8 cellular contexts compared by ENCODE assay signal in genomic region chr13:51803422-51804294, GRCh38. TPM values are rescaled to one million over a fixed set of nuclear protein-coding genes. Genes with fewer than 3 reads are reported as not detected.
DNase-seq lines count a peak whose midpoint lies in the region; ATAC-seq and TF ChIP-seq lines count a peak whose summit lies in the region.

Gene DHRS12, minus strand, starts transcription at chr13:51804163. Its CDS starts 4,504 bp downstream, at chr13:51799659.

- peaks cover 36% of the 10 kb centered on the region for H3K4me1 ChIP-seq in DOHH2 (ENCODE audit: control insufficient read depth, low read length)

- no peaks in the 10 kb centered on the region for H3K9me3 Mint-ChIP-seq in IgD-negative memory B cell
- no peaks in the 10 kb centered on the region for H3K9me3 Mint-ChIP-seq in nephron
- H3K9me3 Mint-ChIP-seq in stimulated activated naive CD8-positive, alpha-beta T cell treated with anti-CD3 and anti-CD28 coated beads, Interleukin-15, Interleukin-2, amounts not matched to agents 100 ng/mL and 50 ng/mL, for 24 hours = no peaks in the 10 kb centered on the region

- H3K4me3 ChIP-seq in DOHH2 (ENCODE audit: low read length) (peak within 1 kb of the TSS; percentile 73), fibroblast of pulmonary artery (replicated peaks; ENCODE audit: low read depth, low read length) (peak within 1 kb of the TSS; percentile 70)

- peak within 1 kb of the TSS; percentile 65 for H3K27ac ChIP-seq in DOHH2 (ENCODE audit: low read depth, low read length)

- H3K27me3 ChIP-seq in DOHH2 (ENCODE audit: control insufficient read depth, low read length) = no peaks in the 10 kb centered on the region

- H3K4me2 ChIP-seq in DOHH2 (ENCODE audit: low read length) = peak within 1 kb of the TSS; percentile 86

- no peaks in the 10 kb centered on the region for H3K9me3 ChIP-seq in DOHH2 (ENCODE audit: control insufficient read depth, insufficient read depth, low read length)

- H3K27me3 Mint-ChIP-seq in IgD-negative memory B cell (no peaks in the 10 kb centered on the region), nephron (ENCODE audit: low read depth) (peaks cover 8% of the 10 kb centered on the region)
- no peaks in the 10 kb centered on the region for H3K27me3 Mint-ChIP-seq in stimulated activated naive CD8-positive, alpha-beta T cell treated with anti-CD3 and anti-CD28 coated beads, Interleukin-15, Interleukin-2, amounts not matched to agents 100 ng/mL and 50 ng/mL, for 24 hours

- H3F3A ChIP-seq in DOHH2 (ENCODE audit: control insufficient read depth, insufficient read depth) = peaks cover 15% of the 10 kb centered on the region

- peak within 1 kb of the TSS; percentile 93 to 100 (median 99) for H3K27ac Mint-ChIP-seq in IgD-negative memory B cell
- H3K27ac Mint-ChIP-seq in nephron = peak within 1 kb of the TSS; percentile 87 to 98 (median 95)
- peak within 1 kb of the TSS; percentile 100 for H3K27ac Mint-ChIP-seq in stimulated activated naive CD8-positive, alpha-beta T cell treated with anti-CD3 and anti-CD28 coated beads, Interleukin-15, Interleukin-2, amounts not matched to agents 100 ng/mL and 50 ng/mL, for 24 hours

- H3K79me2 ChIP-seq in DOHH2 (ENCODE audit: control insufficient read depth, low read length) = peaks cover 15% of the 10 kb centered on the region

- peak; percentile 13 for TF ChIP-seq CTCF in DOHH2 (IDR thresholded peaks at IDR 0.05; ENCODE audit: low read depth, low read length, poor library complexity, severe bottlenecking)
- TF ChIP-seq CTCF in fibroblast of pulmonary artery (IDR thresholded peaks at IDR 0.05; ENCODE audit: low read length, missing control alignments) = no peak
- no peak for TF ChIP-seq CTCF in nephron (IDR thresholded peaks at IDR 0.05; ENCODE audit: unreplicated experiment in 3 of 3)

- H3K4me1 Mint-ChIP-seq in IgD-negative memory B cell (peaks cover 12 to 30% (median 20%) of the 10 kb centered on the region in 3 donors), nephron (peaks cover 17% of the 10 kb centered on the region)
- H3K4me1 Mint-ChIP-seq in stimulated activated naive CD8-positive, alpha-beta T cell treated with anti-CD3 and anti-CD28 coated beads, Interleukin-15, Interleukin-2, amounts not matched to agents 100 ng/mL and 50 ng/mL, for 24 hours (ENCODE audit: low read depth) = peaks cover 49% of the 10 kb centered on the region

- peak; percentile 90 for DNase-seq in RPMI8226
- DNase-seq in activated T-helper 9 cell treated with anti-CD3 and anti-CD28 coated beads, Interleukin-2, amount 50 U/mL, for 16 hours (ENCODE audit: low read depth) = peak; percentile 77
- DNase-seq in fibroblast of pulmonary artery (ENCODE audit: low read depth) = peak; percentile 77

- ATAC-seq in GM21529 (IDR thresholded peaks at IDR 0.05; ENCODE audit: unreplicated experiment) = peak; percentile 89

- H4K20me1 ChIP-seq in DOHH2 (ENCODE audit: control insufficient read depth, insufficient read depth, low read depth, low read length) = no peaks in the 10 kb centered on the region

- H3K36me3 Mint-ChIP-seq in IgD-negative memory B cell (peaks cover under 1% of the 10 kb centered on the region), nephron (ENCODE audit: low read depth) (no peaks in the 10 kb centered on the region)
- peaks cover 10% of the 10 kb centered on the region for H3K36me3 Mint-ChIP-seq in stimulated activated naive CD8-positive, alpha-beta T cell treated with anti-CD3 and anti-CD28 coated beads, Interleukin-15, Interleukin-2, amounts not matched to agents 100 ng/mL and 50 ng/mL, for 24 hours (ENCODE audit: low read depth)

- H3K9me2 ChIP-seq in DOHH2 (replicated peaks; ENCODE audit: control insufficient read depth, low read length) = no peaks in the 10 kb centered on the region

- peaks cover 3% of the 10 kb centered on the region; the same call in 1 of the 2 replicates for H3K36me3 ChIP-seq in DOHH2 (ENCODE audit: control insufficient read depth, low read length)

- peak within 1 kb of the TSS; percentile 92 to 99 (median 98) for H3K4me3 Mint-ChIP-seq in IgD-negative memory B cell
- peak within 1 kb of the TSS; percentile 89 to 97 (median 93) for H3K4me3 Mint-ChIP-seq in nephron
- H3K4me3 Mint-ChIP-seq in stimulated activated naive CD8-positive, alpha-beta T cell treated with anti-CD3 and anti-CD28 coated beads, Interleukin-15, Interleukin-2, amounts not matched to agents 100 ng/mL and 50 ng/mL, for 24 hours = peak within 1 kb of the TSS; percentile 95

RNA-seq across cellular contexts. Expression of gene DHRS12, which starts in this region (rescaled TPM):
- polyA plus RNA-seq in IgD-negative memory B cell = 22.0 TPM

Comparison
In these comparisons a context has a peak if more than half of its experiments do, and no peak if none do; other contexts are left out.
1. Peak in every context shown above with its lines: DNase-seq, ATAC-seq, H3K4me3 ChIP-seq and H3K27ac ChIP-seq.